In genomic region chr11:6377902-6378694, GRCh38 we compare ENCODE assay signal across 1 cellular context.
TF ChIP-seq lines count a peak whose summit lies in the region.

No MANE protein-coding gene starts in this region.

TF ChIP-seq in HEK293T, 16 proteins besides CTCF, POLR2A, EP300 and RAD21 (continued from another document):
- no peak for TF ChIP-seq ZNF384 (IDR thresholded peaks at IDR 0.05)
